In the genomic region with DNA sequence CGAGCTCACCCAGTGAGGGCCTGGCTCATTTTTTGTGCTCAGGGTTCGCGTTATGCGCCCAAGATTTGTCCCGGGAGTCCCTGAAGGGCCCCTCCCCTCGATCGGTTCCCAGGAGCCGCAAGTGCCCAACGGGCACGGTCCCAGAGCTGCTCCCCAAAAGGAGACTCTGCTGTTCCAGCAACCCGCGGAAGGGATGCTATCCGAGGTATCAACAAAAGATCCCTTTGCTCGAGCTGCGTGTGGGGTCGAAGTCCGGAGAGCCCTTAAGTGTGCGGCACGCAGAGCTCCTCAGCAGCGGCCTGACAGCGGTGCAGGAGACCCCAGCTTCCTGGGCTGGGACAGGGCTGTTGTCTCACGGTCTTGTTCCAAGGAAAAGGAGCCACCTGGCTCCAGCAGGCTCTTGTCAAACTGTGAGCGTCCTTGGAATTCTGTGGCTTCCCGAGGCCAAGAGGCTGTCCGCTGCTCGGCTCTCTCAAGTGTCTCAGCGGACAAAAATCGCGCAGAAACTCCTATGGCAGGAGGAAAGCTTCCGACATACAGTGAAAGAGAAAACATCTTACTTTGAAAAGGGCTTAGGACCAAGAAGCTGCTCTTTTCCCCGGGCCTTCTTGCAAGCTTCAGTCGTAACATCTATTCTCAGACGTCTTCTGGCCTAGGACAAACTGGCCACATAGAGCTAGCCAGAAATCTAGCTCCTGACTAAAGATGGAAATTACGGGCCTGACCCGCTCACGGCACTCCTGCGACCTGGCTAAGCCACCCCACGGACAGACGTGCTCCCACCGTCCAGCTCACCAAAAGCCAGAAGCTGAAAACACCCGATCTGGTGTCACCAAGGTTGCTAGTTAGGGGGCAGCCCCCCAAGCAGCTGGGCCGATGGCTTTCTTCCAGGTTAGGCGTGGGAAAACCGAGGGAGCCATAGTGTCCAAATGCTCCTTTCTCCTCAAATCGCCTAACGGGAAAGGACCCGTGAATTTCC, we compare ENCODE assay signal across 15 cellular contexts. TPM values are rescaled to one million over a fixed set of nuclear protein-coding genes. Genes with fewer than 3 reads are reported as not detected.
A peak's percentile ranks its signal among the peaks of the same experiment; 100 is the strongest.
DNase-seq lines count a peak whose midpoint lies in the region; ATAC-seq and TF ChIP-seq lines count a peak whose summit lies in the region.
"Had no signal": no experiment of that assay in that cellular context is flagged by ENCODE, and none has a peak within 500 bp of the region (broad histone marks: within the 10 kb centered on the region; RNA-seq: fewer than 3 reads in every experiment).

No MANE protein-coding gene starts in this region.

- DNase-seq in activated naive CD4-positive, alpha-beta T cell treated with anti-CD3 and anti-CD28 coated beads, Interleukin-2, amount 10 ng/mL, durations not matched to agents 7 days and 5 days, result no peak
- DNase-seq in activated naive CD4-positive, alpha-beta T cell treated with anti-CD3 and anti-CD28 coated beads, Interleukin-2, amount 50 U/mL, for 16 hours, result no peak
- peak; percentile 55 for DNase-seq in WTC11 (ENCODE audit: low spot score)
- DNase-seq in iPS-NIHi11 (ENCODE audit: low spot score), result peak; percentile 26
- DNase-seq in stimulated activated naive B cell treated with anti-CD40 and anti-IgM and Interleukin-4, amounts not matched to agents 10 μg/mL and 1 μg/mL and 100 μg/mL, for 72 hours, result no peak
- DNase-seq: lower lobe of right lung, NCI-H1694, NCI-H774, SJCRH30 had no signal

- no peak for TF ChIP-seq CTCF in WTC11 (IDR thresholded peaks at IDR 0.05)

- H3K4me3 Mint-ChIP-seq in activated naive CD4-positive, alpha-beta T cell treated with anti-CD3 and anti-CD28 coated beads, Interleukin-2, amount 10 ng/mL, durations not matched to agents 7 days and 5 days, result peak overlapping the region; percentile 23
- peak overlapping the region; percentile 78 for H3K4me3 Mint-ChIP-seq in WTC11
- H3K4me3 Mint-ChIP-seq in stimulated activated naive B cell treated with anti-CD40 and anti-IgM and Interleukin-4, amounts not matched to agents 10 μg/mL and 1 μg/mL and 100 μg/mL, for 72 hours, result no peak overlapping the region

- CTCF ChIA-PET in activated naive CD4-positive, alpha-beta T cell treated with anti-CD3 and anti-CD28 coated beads, Interleukin-2, amount 10 ng/mL, durations not matched to agents 7 days and 5 days (lab: Charles Lee), result no interaction called here
- CTCF ChIA-PET in WTC11 (lab: Charles Lee), result interaction anchor here (0.6 to 8.2 kb wide), 17 partner anchors 11 to 274 kb away, joined by 3 to 85 read pairs (median 5); a partner anchor contains a TSS

- peaks cover 96% of the 10 kb centered on the region for H3K27me3 Mint-ChIP-seq in activated naive CD4-positive, alpha-beta T cell treated with anti-CD3 and anti-CD28 coated beads, Interleukin-2, amount 10 ng/mL, durations not matched to agents 7 days and 5 days
- H3K27me3 Mint-ChIP-seq in WTC11 (ENCODE audit: low read depth), result peaks cover 100% of the 10 kb centered on the region
- peaks cover 76 to 89% of the 10 kb centered on the region in 2 donors for H3K27me3 Mint-ChIP-seq in stimulated activated naive B cell treated with anti-CD40 and anti-IgM and Interleukin-4, amounts not matched to agents 10 μg/mL and 1 μg/mL and 100 μg/mL, for 72 hours

- H3K36me3 Mint-ChIP-seq in activated naive CD4-positive, alpha-beta T cell treated with anti-CD3 and anti-CD28 coated beads, Interleukin-2, amount 10 ng/mL, durations not matched to agents 7 days and 5 days, result peaks cover 11% of the 10 kb centered on the region
- no peaks in the 10 kb centered on the region for H3K36me3 Mint-ChIP-seq in WTC11
- H3K36me3 Mint-ChIP-seq in stimulated activated naive B cell treated with anti-CD40 and anti-IgM and Interleukin-4, amounts not matched to agents 10 μg/mL and 1 μg/mL and 100 μg/mL, for 72 hours, result peaks cover 11 to 16% of the 10 kb centered on the region in 2 donors

- peak; percentile 0; the same call in 1 of the 2 replicates for ATAC-seq in WTC11
- ATAC-seq in stimulated activated naive B cell treated with anti-CD40 and anti-IgM and Interleukin-4, amounts not matched to agents 10 μg/mL and 1 μg/mL and 100 μg/mL, for 72 hours (replicated peaks), result no peak
- ATAC-seq in esophagus mucosa, result no peak
- ATAC-seq in HG03342 (IDR thresholded peaks at IDR 0.05; ENCODE audit: unreplicated experiment), result no peak
- no peak for ATAC-seq in HG03571 (IDR thresholded peaks at IDR 0.05; ENCODE audit: unreplicated experiment)
- ATAC-seq: K562, lower lobe of right lung had no signal

- H3K27ac Mint-ChIP-seq in activated naive CD4-positive, alpha-beta T cell treated with anti-CD3 and anti-CD28 coated beads, Interleukin-2, amount 10 ng/mL, durations not matched to agents 7 days and 5 days, result peak overlapping the region; percentile 65
- H3K27ac Mint-ChIP-seq in WTC11, result no peak overlapping the region
- H3K27ac Mint-ChIP-seq in stimulated activated naive B cell treated with anti-CD40 and anti-IgM and Interleukin-4, amounts not matched to agents 10 μg/mL and 1 μg/mL and 100 μg/mL, for 72 hours, result peak overlapping the region; percentile 85

- peaks cover 16% of the 10 kb centered on the region for H3K4me1 Mint-ChIP-seq in activated naive CD4-positive, alpha-beta T cell treated with anti-CD3 and anti-CD28 coated beads, Interleukin-2, amount 10 ng/mL, durations not matched to agents 7 days and 5 days
- peaks cover 74% of the 10 kb centered on the region for H3K4me1 Mint-ChIP-seq in WTC11
- peaks cover 18 to 46% of the 10 kb centered on the region in 2 donors for H3K4me1 Mint-ChIP-seq in stimulated activated naive B cell treated with anti-CD40 and anti-IgM and Interleukin-4, amounts not matched to agents 10 μg/mL and 1 μg/mL and 100 μg/mL, for 72 hours

- POLR2A ChIA-PET in WTC11 (lab: Charles Lee), result interaction anchor here (0.6 to 1.1 kb wide), 2 partner anchors 21 to 415 kb away, joined by 3 to 4 read pairs; no protein-coding TSS in a partner anchor

- H3K9me3 Mint-ChIP-seq in activated naive CD4-positive, alpha-beta T cell treated with anti-CD3 and anti-CD28 coated beads, Interleukin-2, amount 10 ng/mL, durations not matched to agents 7 days and 5 days, result no peaks in the 10 kb centered on the region
- H3K9me3 Mint-ChIP-seq in WTC11, result no peaks in the 10 kb centered on the region
- no peaks in the 10 kb centered on the region for H3K9me3 Mint-ChIP-seq in stimulated activated naive B cell treated with anti-CD40 and anti-IgM and Interleukin-4, amounts not matched to agents 10 μg/mL and 1 μg/mL and 100 μg/mL, for 72 hours
- H3K9me3 Mint-ChIP-seq: activated T-helper 2 cell treated with anti-CD3 and anti-CD28 coated beads, Interferon-gamma antibody, Interleukin-2, Interleukin-4, amounts not matched to agents 10 μg/mL and 5 μg/mL and 100 μg/mL, durations not matched to agents 14 hours and 24 hours and 36 hours had no signal

TF ChIP-seq in WTC11, 78 proteins besides CTCF, POLR2A, EP300 and RAD21:
- TF ChIP-seq ZNF219 (CRISPR knock-in tag; IDR thresholded peaks at IDR 0.05; ENCODE audit: borderline replicate concordance), result no peak
- no peak for TF ChIP-seq NR3C1 (CRISPR knock-in tag; conservative IDR thresholded peaks at IDR 0.05; ENCODE audit: low read depth)
- TF ChIP-seq, protein P1, sequence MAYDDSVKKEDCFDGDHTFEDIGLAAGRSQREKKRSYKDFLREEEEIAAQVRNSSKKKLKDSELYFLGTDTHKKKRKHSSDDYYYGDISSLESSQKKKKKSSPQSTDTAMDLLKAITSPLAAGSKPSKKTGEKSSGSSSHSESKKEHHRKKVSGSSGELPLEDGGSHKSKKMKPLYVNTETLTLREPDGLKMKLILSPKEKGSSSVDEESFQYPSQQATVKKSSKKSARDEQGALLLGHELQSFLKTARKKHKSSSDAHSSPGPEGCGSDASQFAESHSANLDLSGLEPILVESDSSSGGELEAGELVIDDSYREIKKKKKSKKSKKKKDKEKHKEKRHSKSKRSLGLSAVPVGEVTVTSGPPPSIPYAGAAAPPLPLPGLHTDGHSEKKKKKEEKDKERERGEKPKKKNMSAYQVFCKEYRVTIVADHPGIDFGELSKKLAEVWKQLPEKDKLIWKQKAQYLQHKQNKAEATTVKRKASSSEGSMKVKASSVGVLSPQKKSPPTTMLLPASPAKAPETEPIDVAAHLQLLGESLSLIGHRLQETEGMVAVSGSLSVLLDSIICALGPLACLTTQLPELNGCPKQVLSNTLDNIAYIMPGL (CRISPR knock-in tag; IDR thresholded peaks at IDR 0.05), result peak; percentile 37; the same call in 1 of the 2 replicates

RNA-seq across cellular contexts. Expression of a gene that starts 2.6 kb away (rescaled TPM):
- 0.22 to 0.50 TPM in 2 of 3 replicates, not detected in the other for total RNA-seq in WTC11 (2021)
- total RNA-seq in esophagus mucosa, result not detected
- total RNA-seq: activated T-helper 2 cell treated with anti-CD3 and anti-CD28 coated beads, Interferon-gamma antibody, Interleukin-2, Interleukin-4, amounts not matched to agents 10 μg/mL and 5 μg/mL and 100 μg/mL, durations not matched to agents 14 hours and 24 hours and 36 hours; bronchial epithelial cell; K562; lower lobe of right lung; SJCRH30 had no signal

Comparison
In these comparisons a context has a peak if more than half of its experiments do, and no peak if none do; other contexts are left out.
1. DNase-seq: peak in WTC11 (single experiment) and iPS-NIHi11 (single experiment); none in activated naive CD4-positive, alpha-beta T cell treated with anti-CD3 and anti-CD28 coated beads, Interleukin-2, amount 10 ng/mL, durations not matched to agents 7 days and 5 days (single experiment), activated naive CD4-positive, alpha-beta T cell treated with anti-CD3 and anti-CD28 coated beads, Interleukin-2, amount 50 U/mL, for 16 hours (single experiment) and stimulated activated naive B cell treated with anti-CD40 and anti-IgM and Interleukin-4, amounts not matched to agents 10 μg/mL and 1 μg/mL and 100 μg/mL, for 72 hours (single experiment).
2. H3K4me3 Mint-ChIP-seq: peak in activated naive CD4-positive, alpha-beta T cell treated with anti-CD3 and anti-CD28 coated beads, Interleukin-2, amount 10 ng/mL, durations not matched to agents 7 days and 5 days (single experiment) and WTC11 (single experiment); none in stimulated activated naive B cell treated with anti-CD40 and anti-IgM and Interleukin-4, amounts not matched to agents 10 μg/mL and 1 μg/mL and 100 μg/mL, for 72 hours (0 of 2).